In the genomic region with DNA sequence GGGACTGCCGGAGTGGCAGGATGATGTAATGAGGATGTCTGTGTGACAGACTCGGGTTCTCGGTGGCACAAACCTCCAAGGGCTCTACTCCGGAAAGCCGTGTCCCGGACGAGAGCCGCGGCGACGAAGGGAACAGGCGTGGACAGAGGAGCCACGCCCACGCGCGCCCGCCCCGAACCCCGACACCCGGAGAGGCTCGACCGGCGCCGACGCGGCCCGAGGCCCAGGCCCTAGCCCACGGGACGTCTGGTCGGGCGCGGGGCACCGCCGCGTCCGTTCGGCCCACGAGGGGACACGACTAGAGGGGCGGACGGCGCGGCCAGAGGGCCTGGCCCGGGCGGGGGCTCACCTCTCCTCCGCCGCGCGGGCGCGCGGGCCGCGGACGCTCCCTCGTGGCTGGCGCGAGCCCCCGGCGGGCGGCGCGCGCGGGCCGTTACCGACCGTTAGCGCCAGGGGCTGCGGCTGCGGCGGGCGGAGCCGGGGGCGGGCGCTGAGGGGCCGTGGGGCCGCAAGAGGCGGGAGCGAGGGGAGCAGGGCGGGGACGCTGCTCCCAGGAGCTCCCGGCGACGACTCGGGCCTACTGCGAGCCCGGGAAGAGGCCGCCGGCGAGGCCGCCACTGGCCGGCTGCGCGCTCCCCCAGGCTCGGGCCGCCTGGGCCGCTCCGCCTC, we compare ENCODE assay signal across 8 cellular contexts. TPM values are rescaled to one million over a fixed set of nuclear protein-coding genes. Genes with fewer than 3 reads are reported as not detected.
DNase-seq lines count a peak whose midpoint lies in the region; ATAC-seq and TF ChIP-seq lines count a peak whose summit lies in the region.

No MANE protein-coding gene starts in this region.

- DNase-seq in NCI-H1694 treated with DMSO at 0.1 percent for 48 hours (lab: John Stamatoyannopoulos, UW), result peak; percentile 38
- no peak for DNase-seq in NCI-H1694 (lab: John Stamatoyannopoulos, UW)
- DNase-seq in HT-29 (ENCODE audit: low spot score), result peak; percentile 56
- peak; percentile 65 for DNase-seq in SKM-1 (lab: John Stamatoyannopoulos, UW; ENCODE audit: unreplicated experiment)
- peak in 1 of 10 donors; percentile 36 for DNase-seq in dorsolateral prefrontal cortex
- DNase-seq in medulla oblongata (ENCODE audit: extremely low spot score), result peak; percentile 63
- no peak for DNase-seq in transverse colon

- peak overlapping the region; percentile 31 to 77 (median 61) for H3K4me3 ChIP-seq in dorsolateral prefrontal cortex
- peak overlapping the region; percentile 32 to 66 (median 46) for H3K4me3 ChIP-seq in transverse colon

- no peak for TF ChIP-seq POLR2A in transverse colon (IDR thresholded peaks at IDR 0.05)

- TF ChIP-seq EP300 in transverse colon (IDR thresholded peaks at IDR 0.05; ENCODE audit: low read depth), result no peak

- ATAC-seq in GM21515 (IDR thresholded peaks at IDR 0.05; ENCODE audit: unreplicated experiment), result peak; percentile 48

- WGBS in transverse colon (ENCODE audit: low coverage in 1 of 2), 2 donors, result 6% methylated on average over 79 of the region's 99 CpGs; no CpG with 5 or more reads in 1 of the 2 donors

- TF ChIP-seq CTCF in dorsolateral prefrontal cortex (IDR thresholded peaks at IDR 0.05 in 54 of 56, conservative IDR thresholded peaks at IDR 0.05 in 2 of 56; ENCODE audit: low read depth in 1 of 56, partially characterized antibody in 56 of 56) (peak in 4 of 56 donors; percentile 6 to 31 (median 12)), transverse colon (IDR thresholded peaks at IDR 0.05) (no peak)

- intact Hi-C loops in dorsolateral prefrontal cortex (cut with DNase I) (loop anchor here in 1 of 2 donors (2.0 to 10.0 kb wide), 2 partner anchors 58 to 1034 kb away; no protein-coding TSS in a partner anchor), transverse colon (cut with DNase I; ENCODE audit: low total_unique reads) (no loop called here)

- peaks cover 7 to 34% (median 23%) of the 10 kb centered on the region in 4 donors for H3K4me1 ChIP-seq in transverse colon

- H3K36me3 ChIP-seq in transverse colon, result no peaks in the 10 kb centered on the region

- H3K27ac ChIP-seq in dorsolateral prefrontal cortex, result peak overlapping the region in 5 of 59 donors; percentile 37 to 67 (median 47)
- peak overlapping the region in 1 of 4 donors; percentile 49 for H3K27ac ChIP-seq in transverse colon

- in situ Hi-C loops in transverse colon (cut with MboI; ENCODE audit: low pct_ligation_motif_present in 1 of 4, low pct_unique_long_range_greater_than_20kb in 1 of 4, low sequenced_read_pairs in 3 of 4), result loop anchor here in 1 of 4 donors (25.0 kb wide), 1 partner anchor 641 kb away; the partner anchor contains the start of gene IRX3

- peaks cover 12 to 99% (median 89%) of the 10 kb centered on the region in 45 donors for H3K27me3 ChIP-seq in dorsolateral prefrontal cortex
- H3K27me3 ChIP-seq in transverse colon, result peaks cover 96% of the 10 kb centered on the region

- H3K9me3 ChIP-seq in transverse colon, result no peaks in the 10 kb centered on the region

RNA-seq across cellular contexts. Expression of gene IRX5, which starts 2.1 kb away (rescaled TPM):
- 8.1 and 9.0 TPM in 2 replicates for total RNA-seq in HT-29 (2014; rRNA removed; shearing (Covaris generic))
- total RNA-seq in dorsolateral prefrontal cortex (under 1 TPM in 10 of 120 experiments, not detected in 110; 0.23 to 1.00 (median 0.40) TPM), transverse colon (not detected)

Comparison
In these comparisons a context has a peak if more than half of its experiments do, and no peak if none do; other contexts are left out.
1. DNase-seq: peak in NCI-H1694 treated with DMSO at 0.1 percent for 48 hours (single experiment), HT-29 (single experiment), SKM-1 (single experiment) and medulla oblongata (single experiment); none in NCI-H1694 (single experiment) and transverse colon (single experiment).